ENCODE assay signal across 9 cellular contexts in genomic region chr10:133325761-133326463, GRCh38. TPM values are rescaled to one million over a fixed set of nuclear protein-coding genes. Genes with fewer than 3 reads are reported as not detected.
DNase-seq lines count a peak whose midpoint lies in the region; ATAC-seq and TF ChIP-seq lines count a peak whose summit lies in the region.
"Had no signal": no experiment of that assay in that cellular context is flagged by ENCODE, and none has a peak within 500 bp of the region (broad histone marks: within the 10 kb centered on the region; RNA-seq: fewer than 3 reads in every experiment).

No MANE protein-coding gene starts in this region.

- H3K27me3 Mint-ChIP-seq in osteocyte (ENCODE audit: unreplicated experiment), result no peaks in the 10 kb centered on the region

- BruUV-seq in Panc1 (replicated peaks; lab: Mats Ljungman, UMichigan), result no TSS peak

- ATAC-seq in Panc1, result peak; percentile 57
- no peak for ATAC-seq in GM19452 (IDR thresholded peaks at IDR 0.05; ENCODE audit: unreplicated experiment)

- H3K27ac ChIP-seq in Panc1 (ENCODE audit: low read length) (0 out of 2 replicates have a peak overlapping the region, but pooled peaks have one; percentile 17), esophagus squamous epithelium (no peak overlapping the region), Karpas-422 (ENCODE audit: low read length) (no peak overlapping the region)

- TF ChIP-seq CTCF in BJ (IDR thresholded peaks at IDR 0.05; ENCODE audit: insufficient read depth, low read depth, low read length) (no peak), Panc1 (IDR thresholded peaks at IDR 0.05) (no peak), esophagus squamous epithelium (IDR thresholded peaks at IDR 0.05) (no peak), osteocyte (IDR thresholded peaks at IDR 0.05) (no peak)

- H3K9ac ChIP-seq in Karpas-422 (ENCODE audit: low read length), result no peak overlapping the region

- H3K27ac Mint-ChIP-seq in osteocyte (ENCODE audit: unreplicated experiment), result peak overlapping the region; percentile 79

- H3K36me3 ChIP-seq in BJ (ENCODE audit: control insufficient read depth, insufficient read depth, low read length), result no peaks in the 10 kb centered on the region
- no peaks in the 10 kb centered on the region for H3K36me3 ChIP-seq in Panc1 (ENCODE audit: control insufficient read depth, insufficient read depth, low read length)
- no peaks in the 10 kb centered on the region for H3K36me3 ChIP-seq in esophagus squamous epithelium
- no peaks in the 10 kb centered on the region for H3K36me3 ChIP-seq in Karpas-422 (ENCODE audit: insufficient read depth, low read length)

- in situ Hi-C loops in Panc1 (cut with HindIII; ENCODE audit: low pct_unique_long_range_greater_than_20kb, low sequenced_read_pairs), result no loop called here

- H3K4me1 ChIP-seq in Panc1 (ENCODE audit: control insufficient read depth, insufficient read depth, low read length) (peaks cover 17% of the 10 kb centered on the region), esophagus squamous epithelium (peaks cover 18 to 42% (median 19%) of the 10 kb centered on the region in 3 donors), Karpas-422 (ENCODE audit: low read length) (peaks cover 26% of the 10 kb centered on the region)

- DNase-seq in BJ (ENCODE audit: low read depth) (no peak), Panc1 (ENCODE audit: low read depth, low spot score) (no peak), esophagus squamous epithelium (lab: John Stamatoyannopoulos, UW) (no peak), osteocyte (ENCODE audit: extremely low spot score, unreplicated experiment) (peak; percentile 84), Karpas-422 (no peak)
- no peak for DNase-seq in stimulated activated CD4-positive, alpha-beta T cell treated with anti-CD3 and anti-CD28 coated beads, Interleukin-15, amount 100 ng/mL, for 24 hours
- no peak for DNase-seq in stimulated activated CD4-positive, alpha-beta T cell treated with anti-CD3 and anti-CD28 coated beads, Interleukin-4, amount 100 ng/mL, for 24 hours

- peak overlapping the region; percentile 53 for H3K4me3 ChIP-seq in BJ (ENCODE audit: low read depth, low read length)
- peak overlapping the region; percentile 54 to 58 for H3K4me3 ChIP-seq in Panc1 (ENCODE audit: low read depth in 2 of 2, low read length in 2 of 2)
- H3K4me3 ChIP-seq in esophagus squamous epithelium, result peak overlapping the region; percentile 16 to 63 (median 44)
- H3K4me3 ChIP-seq in Karpas-422 (ENCODE audit: low read length), result no peak overlapping the region

- CTCF ChIA-PET in BJ (lab: Yijun Ruan, JAX) (interaction anchor here (0.6 to 1.5 kb wide), 2 partner anchors 111 to 455 kb away, joined by 3 to 5 read pairs; no protein-coding TSS in a partner anchor), Panc1 (lab: Charles Lee) (no interaction called here)

- POLR2A ChIA-PET in BJ (lab: Charles Lee) (no interaction called here), Panc1 (lab: Charles Lee) (no interaction called here)

- H3K4me3 Mint-ChIP-seq in osteocyte (ENCODE audit: unreplicated experiment), result peak overlapping the region; percentile 77

- H3K9me3 Mint-ChIP-seq in osteocyte (ENCODE audit: unreplicated experiment), result no peaks in the 10 kb centered on the region

- intact Hi-C loops in Panc1 (cut with micrococcal nuclease; ENCODE audit: unreplicated experiment), result no loop called here
- intact Hi-C loops in esophagus squamous epithelium (cut with DNase I), result no loop called here

- H3K27me3 ChIP-seq in BJ (ENCODE audit: control insufficient read depth, insufficient read depth, low read length) (peaks cover 9% of the 10 kb centered on the region), Panc1 (ENCODE audit: control insufficient read depth, insufficient read depth, low read length) (no peaks in the 10 kb centered on the region), esophagus squamous epithelium (peaks cover 15 to 71% (median 33%) of the 10 kb centered on the region in 4 donors), Karpas-422 (ENCODE audit: low read length) (no peaks in the 10 kb centered on the region)

- TF ChIP-seq POLR2A in esophagus squamous epithelium (IDR thresholded peaks at IDR 0.05), result no peak

- H3K9me3 ChIP-seq in Panc1 (ENCODE audit: control insufficient read depth, insufficient read depth, low read depth, low read length) (no peaks in the 10 kb centered on the region), esophagus squamous epithelium (no peaks in the 10 kb centered on the region), Karpas-422 (ENCODE audit: low read length) (no peaks in the 10 kb centered on the region)

- no peaks in the 10 kb centered on the region for H3K79me2 ChIP-seq in Karpas-422 (ENCODE audit: low read length)

- H3K4me2 ChIP-seq in Karpas-422 (ENCODE audit: low read depth, low read length, poor library complexity, severe bottlenecking), result no peak overlapping the region

- 33 to 43% methylated on average over 8 to 9 of the region's 66 CpGs for WGBS in esophagus squamous epithelium, 2 donors

- no peak overlapping the region for H2AFZ ChIP-seq in Karpas-422 (ENCODE audit: low read length)

- no peaks in the 10 kb centered on the region for H3K36me3 Mint-ChIP-seq in osteocyte (ENCODE audit: unreplicated experiment)

- no peaks in the 10 kb centered on the region for H3K9me2 ChIP-seq in Karpas-422 (replicated peaks; ENCODE audit: insufficient read depth, low read length)

- peaks cover 45% of the 10 kb centered on the region for H3K4me1 Mint-ChIP-seq in osteocyte (ENCODE audit: unreplicated experiment)

- no peaks in the 10 kb centered on the region; the same call in 1 of the 2 replicates for H4K20me1 ChIP-seq in Karpas-422 (ENCODE audit: insufficient read depth, low read depth, low read length)

RNA-seq across cellular contexts. Expression of gene CALY, which starts 10.8 kb away (rescaled TPM):
- polyA plus RNA-seq in BJ (2011; rRNA removed), result 0.31 and 0.91 TPM in 2 replicates
- not detected in 2 replicates for polyA minus RNA-seq in BJ (2011; rRNA and poly(A)+ RNA removed)
- total RNA-seq in Panc1 (2021; ENCODE audit: unreplicated experiment) (1.9 TPM), esophagus squamous epithelium (not detected), osteocyte (3.5 TPM in 2 replicates)
- 8.0 TPM for polyA plus RNA-seq in Panc1 (2012; ENCODE audit: insufficient read length)
- total RNA-seq in Karpas-422 (2014; rRNA removed; shearing (Covaris generic); ENCODE audit: low replicate concordance), result not detected in 2 replicates

RNA-seq across cellular contexts. Expression of gene ZNF511, which starts 17.2 kb away (rescaled TPM):
- polyA plus RNA-seq in BJ (2011; rRNA removed), result 29.3 and 32.9 TPM in 2 replicates
- polyA minus RNA-seq in BJ (2011; rRNA and poly(A)+ RNA removed), result 9.9 and 17.7 TPM in 2 replicates
- total RNA-seq in Panc1 (2021; ENCODE audit: unreplicated experiment) (93.8 TPM), esophagus squamous epithelium (10 to 100 TPM; 16.1 to 26.7 (median 17.7) TPM), osteocyte (35.1 and 39.1 TPM in 2 replicates)
- 99.8 TPM for polyA plus RNA-seq in Panc1 (2012; ENCODE audit: insufficient read length)
- 14.0 and 38.6 TPM in 2 replicates for total RNA-seq in Karpas-422 (2014; rRNA removed; shearing (Covaris generic); ENCODE audit: low replicate concordance)

RNA-seq across cellular contexts. Expression of gene TUBGCP2, which starts 17.2 kb away (rescaled TPM):
- 44.2 and 55.8 TPM in 2 replicates for polyA plus RNA-seq in BJ (2011; rRNA removed)
- 47.1 and 73.0 TPM in 2 replicates for polyA minus RNA-seq in BJ (2011; rRNA and poly(A)+ RNA removed)
- total RNA-seq in Panc1 (2021; ENCODE audit: unreplicated experiment), result 93.7 TPM
- polyA plus RNA-seq in Panc1 (2012; ENCODE audit: insufficient read length), result 85.4 TPM
- total RNA-seq in esophagus squamous epithelium, result 10 to 100 TPM; 28.4 to 44.4 (median 38.9) TPM
- total RNA-seq in osteocyte, result 67.2 and 75.2 TPM in 2 replicates
- total RNA-seq in Karpas-422 (2014; rRNA removed; shearing (Covaris generic); ENCODE audit: low replicate concordance), result 21.4 and 29.5 TPM in 2 replicates

RNA-seq across cellular contexts. Expression of gene PRAP1, which starts 21.3 kb away (rescaled TPM):
- polyA plus RNA-seq in BJ (2011; rRNA removed), result not detected in 2 replicates
- not detected in 2 replicates for polyA minus RNA-seq in BJ (2011; rRNA and poly(A)+ RNA removed)
- 0.21 TPM for total RNA-seq in Panc1 (2021; ENCODE audit: unreplicated experiment)
- polyA plus RNA-seq in Panc1 (2012; ENCODE audit: insufficient read length), result not detected
- not detected for total RNA-seq in esophagus squamous epithelium
- not detected in 2 replicates for total RNA-seq in osteocyte
- not detected in 2 replicates for total RNA-seq in Karpas-422 (2014; rRNA removed; shearing (Covaris generic); ENCODE audit: low replicate concordance)
- total RNA-seq: mononuclear cell had no signal

RNA-seq across cellular contexts. Expression of gene FUOM, which starts 31.9 kb away (rescaled TPM):
- polyA plus RNA-seq in BJ (2011; rRNA removed), result 40.6 and 49.8 TPM in 2 replicates
- polyA minus RNA-seq in BJ (2011; rRNA and poly(A)+ RNA removed), result 6.6 and 7.2 TPM in 2 replicates
- total RNA-seq in Panc1 (2021; ENCODE audit: unreplicated experiment) (39.6 TPM), esophagus squamous epithelium (10 to 100 TPM in 2 of 4 donors, 1 to 10 TPM in 2; 6.7 to 17.7 (median 12.5) TPM), osteocyte (20.5 and 24.0 TPM in 2 replicates)
- 43.2 TPM for polyA plus RNA-seq in Panc1 (2012; ENCODE audit: insufficient read length)
- total RNA-seq in Karpas-422 (2014; rRNA removed; shearing (Covaris generic); ENCODE audit: low replicate concordance), result 0.97 and 1.5 TPM in 2 replicates
